In the genomic region with DNA sequence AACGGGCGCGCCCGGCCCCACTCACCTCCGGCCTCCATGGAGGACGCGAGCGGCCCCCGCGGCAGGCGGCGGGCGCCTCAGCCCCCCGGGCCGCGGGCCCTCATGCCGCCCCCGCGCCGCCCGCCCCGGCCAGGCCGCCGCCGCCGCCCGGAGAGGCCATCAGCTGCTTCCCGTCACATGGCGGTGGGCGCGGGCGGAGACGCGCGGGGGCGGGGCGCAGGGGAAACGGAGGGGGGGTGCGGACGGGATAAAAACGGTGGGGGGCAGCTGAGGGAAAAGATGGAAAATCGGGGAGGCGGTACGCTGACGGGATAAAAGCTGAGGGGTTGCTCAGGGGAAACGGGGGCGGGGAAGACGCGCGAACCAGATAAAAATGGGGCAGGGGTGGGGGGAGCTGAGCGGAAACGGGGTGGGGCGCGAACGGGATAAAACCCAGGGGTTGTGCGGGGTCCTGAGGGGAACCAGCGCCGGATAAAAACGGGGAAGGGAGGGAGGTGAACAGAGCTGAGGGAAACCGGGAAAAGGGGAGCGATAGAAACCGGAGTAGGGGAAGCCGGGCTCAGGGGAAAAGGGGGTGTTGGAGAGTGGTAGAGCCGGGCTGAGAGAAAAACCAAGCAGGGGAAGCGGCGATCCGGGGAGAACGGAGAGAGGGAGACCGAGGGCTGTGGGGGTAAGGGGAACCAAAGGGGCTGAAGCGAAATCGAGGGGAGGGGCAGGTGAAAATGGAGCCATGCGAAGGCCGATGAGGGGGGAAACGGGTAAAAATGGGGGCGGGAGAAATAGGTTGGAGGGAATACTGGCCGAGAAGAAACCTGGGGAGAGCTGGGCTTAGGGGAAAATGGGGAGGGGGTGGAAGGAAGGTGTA, we compare ENCODE assay signal across 8 cellular contexts. TPM values are rescaled to one million over a fixed set of nuclear protein-coding genes. Genes with fewer than 3 reads are reported as not detected.
DNase-seq lines count a peak whose midpoint lies in the region; ATAC-seq and TF ChIP-seq lines count a peak whose summit lies in the region.

TSS of gene WSB2 (minus strand) at position 169 of the 865 bp plus-strand sequence. CDS start at position 38, 131 bp downstream.

- WGBS in stomach, 5 donors = 1 to 2% (median 2%) methylated on average over 55 to 66 of the region's 76 CpGs

- no peaks in the 10 kb centered on the region for H3K27me3 ChIP-seq in stomach

- no peak for TF ChIP-seq POLR2A in stomach (IDR thresholded peaks at IDR 0.05)

- DNase-seq in GM13977 (ENCODE audit: low spot score) (peak; percentile 81), RKO (ENCODE audit: low spot score) (peak; percentile 73), activated gamma-delta T cell treated with Interleukin-2 at 50 U/mL for 16 hours (peak; percentile 44), fibroblast of the conjunctiva (ENCODE audit: low read depth) (peak; percentile 63), stomach (peak; percentile 70)
- DNase-seq in natural killer cell treated with Interleukin-12 subunit alpha and Interleukin-12 subunit beta and Interleukin-15 and Interleukin-18, amount 100 ng/mL, for 72 hours (ENCODE audit: low spot score) = peak; percentile 79

- H3K27ac ChIP-seq in stomach = peak within 1 kb of the TSS; percentile 97 to 99 (median 98)

- H3K4me1 ChIP-seq in stomach = peaks cover 23 to 80% (median 58%) of the 10 kb centered on the region in 4 donors

- H3K4me3 ChIP-seq in stomach = peak within 1 kb of the TSS; percentile 65 to 83 (median 76)

- TF ChIP-seq CTCF in GM13977 (IDR thresholded peaks at IDR 0.05; ENCODE audit: extremely low read depth, insufficient read depth, missing control alignments) (no peak), stomach (IDR thresholded peaks at IDR 0.05) (no peak)

- peaks cover 0 to 2% (median under 1%) of the 10 kb centered on the region in 4 donors for H3K36me3 ChIP-seq in stomach

- in situ Hi-C loops in GM13977 (cut with MboI; ENCODE audit: low pct_unique_long_range_greater_than_20kb, low sequenced_read_pairs, unreplicated experiment) = no loop called here

- ATAC-seq in HG03280 (IDR thresholded peaks at IDR 0.05; ENCODE audit: unreplicated experiment) (peak; percentile 47), HG03139 (IDR thresholded peaks at IDR 0.05; ENCODE audit: unreplicated experiment) (no peak)
- ATAC-seq in natural killer cell treated with Interleukin-12 subunit alpha and Interleukin-12 subunit beta and Interleukin-15 and Interleukin-18, amount 100 ng/mL, for 72 hours = peak; percentile 69 to 80

- intact Hi-C loops in stomach (cut with DNase I; ENCODE audit: low total_unique reads) = no loop called here

- H3K4me3 Mint-ChIP-seq in natural killer cell treated with Interleukin-12 subunit alpha and Interleukin-12 subunit beta and Interleukin-15 and Interleukin-18, amount 100 ng/mL, for 72 hours = peak within 1 kb of the TSS; percentile 99

- no peaks in the 10 kb centered on the region for H3K9me3 ChIP-seq in stomach

- H3K36me3 Mint-ChIP-seq in natural killer cell treated with Interleukin-12 subunit alpha and Interleukin-12 subunit beta and Interleukin-15 and Interleukin-18, amount 100 ng/mL, for 72 hours = no peaks in the 10 kb centered on the region

- H3K9me3 Mint-ChIP-seq in natural killer cell treated with Interleukin-12 subunit alpha and Interleukin-12 subunit beta and Interleukin-15 and Interleukin-18, amount 100 ng/mL, for 72 hours = no peaks in the 10 kb centered on the region

- TF ChIP-seq EP300 in stomach (IDR thresholded peaks at IDR 0.05) = no peak

- peaks cover 8 to 9% of the 10 kb centered on the region in 2 donors for H3K27me3 Mint-ChIP-seq in natural killer cell treated with Interleukin-12 subunit alpha and Interleukin-12 subunit beta and Interleukin-15 and Interleukin-18, amount 100 ng/mL, for 72 hours

- H3K27ac Mint-ChIP-seq in natural killer cell treated with Interleukin-12 subunit alpha and Interleukin-12 subunit beta and Interleukin-15 and Interleukin-18, amount 100 ng/mL, for 72 hours = peak within 1 kb of the TSS; percentile 94 to 96

- peaks cover 52 to 58% of the 10 kb centered on the region in 2 donors for H3K4me1 Mint-ChIP-seq in natural killer cell treated with Interleukin-12 subunit alpha and Interleukin-12 subunit beta and Interleukin-15 and Interleukin-18, amount 100 ng/mL, for 72 hours (ENCODE audit: low read depth in 2 of 2)

RNA-seq across cellular contexts. Expression of gene WSB2, which starts in this region (rescaled TPM):
- 10 to 100 TPM; 52.3 to 62.0 TPM for total RNA-seq in natural killer cell treated with Interleukin-12 subunit alpha and Interleukin-12 subunit beta and Interleukin-15 and Interleukin-18, amount 100 ng/mL, for 72 hours
- 100 to 1,000 TPM in 3 of 5 donors, 10 to 100 TPM in 2; 58.9 to 110 (median 101) TPM for total RNA-seq in stomach
- polyA plus RNA-seq in stomach = 10 to 100 TPM; 32.4 to 80.1 (median 79.7) TPM
